Comparison of ENCODE assay signal across 1 cellular context in the genomic region with DNA sequence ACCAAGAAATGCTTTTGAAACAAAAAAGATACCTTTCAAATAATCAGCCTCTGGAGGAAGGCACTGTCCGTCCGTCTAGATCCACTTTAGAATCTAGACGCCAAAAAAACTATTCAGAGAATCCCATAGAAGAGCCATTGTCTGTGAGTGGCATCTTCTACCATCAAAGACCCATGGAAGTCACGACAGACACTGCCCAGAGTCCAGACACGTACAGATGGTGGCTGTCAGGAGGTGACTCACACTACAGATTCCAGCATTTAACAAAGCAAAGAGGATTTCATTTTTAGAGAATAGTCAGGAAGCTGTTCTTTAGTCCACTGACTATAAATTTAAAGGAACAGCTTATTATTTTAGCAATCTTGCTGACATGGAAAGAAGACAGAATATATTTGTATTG.
TF ChIP-seq lines count a peak whose summit lies in the region.

No MANE protein-coding gene starts in this region.

TF ChIP-seq in GM23338, 12 proteins besides CTCF, POLR2A, EP300 and RAD21:
- TF ChIP-seq, protein P1, sequence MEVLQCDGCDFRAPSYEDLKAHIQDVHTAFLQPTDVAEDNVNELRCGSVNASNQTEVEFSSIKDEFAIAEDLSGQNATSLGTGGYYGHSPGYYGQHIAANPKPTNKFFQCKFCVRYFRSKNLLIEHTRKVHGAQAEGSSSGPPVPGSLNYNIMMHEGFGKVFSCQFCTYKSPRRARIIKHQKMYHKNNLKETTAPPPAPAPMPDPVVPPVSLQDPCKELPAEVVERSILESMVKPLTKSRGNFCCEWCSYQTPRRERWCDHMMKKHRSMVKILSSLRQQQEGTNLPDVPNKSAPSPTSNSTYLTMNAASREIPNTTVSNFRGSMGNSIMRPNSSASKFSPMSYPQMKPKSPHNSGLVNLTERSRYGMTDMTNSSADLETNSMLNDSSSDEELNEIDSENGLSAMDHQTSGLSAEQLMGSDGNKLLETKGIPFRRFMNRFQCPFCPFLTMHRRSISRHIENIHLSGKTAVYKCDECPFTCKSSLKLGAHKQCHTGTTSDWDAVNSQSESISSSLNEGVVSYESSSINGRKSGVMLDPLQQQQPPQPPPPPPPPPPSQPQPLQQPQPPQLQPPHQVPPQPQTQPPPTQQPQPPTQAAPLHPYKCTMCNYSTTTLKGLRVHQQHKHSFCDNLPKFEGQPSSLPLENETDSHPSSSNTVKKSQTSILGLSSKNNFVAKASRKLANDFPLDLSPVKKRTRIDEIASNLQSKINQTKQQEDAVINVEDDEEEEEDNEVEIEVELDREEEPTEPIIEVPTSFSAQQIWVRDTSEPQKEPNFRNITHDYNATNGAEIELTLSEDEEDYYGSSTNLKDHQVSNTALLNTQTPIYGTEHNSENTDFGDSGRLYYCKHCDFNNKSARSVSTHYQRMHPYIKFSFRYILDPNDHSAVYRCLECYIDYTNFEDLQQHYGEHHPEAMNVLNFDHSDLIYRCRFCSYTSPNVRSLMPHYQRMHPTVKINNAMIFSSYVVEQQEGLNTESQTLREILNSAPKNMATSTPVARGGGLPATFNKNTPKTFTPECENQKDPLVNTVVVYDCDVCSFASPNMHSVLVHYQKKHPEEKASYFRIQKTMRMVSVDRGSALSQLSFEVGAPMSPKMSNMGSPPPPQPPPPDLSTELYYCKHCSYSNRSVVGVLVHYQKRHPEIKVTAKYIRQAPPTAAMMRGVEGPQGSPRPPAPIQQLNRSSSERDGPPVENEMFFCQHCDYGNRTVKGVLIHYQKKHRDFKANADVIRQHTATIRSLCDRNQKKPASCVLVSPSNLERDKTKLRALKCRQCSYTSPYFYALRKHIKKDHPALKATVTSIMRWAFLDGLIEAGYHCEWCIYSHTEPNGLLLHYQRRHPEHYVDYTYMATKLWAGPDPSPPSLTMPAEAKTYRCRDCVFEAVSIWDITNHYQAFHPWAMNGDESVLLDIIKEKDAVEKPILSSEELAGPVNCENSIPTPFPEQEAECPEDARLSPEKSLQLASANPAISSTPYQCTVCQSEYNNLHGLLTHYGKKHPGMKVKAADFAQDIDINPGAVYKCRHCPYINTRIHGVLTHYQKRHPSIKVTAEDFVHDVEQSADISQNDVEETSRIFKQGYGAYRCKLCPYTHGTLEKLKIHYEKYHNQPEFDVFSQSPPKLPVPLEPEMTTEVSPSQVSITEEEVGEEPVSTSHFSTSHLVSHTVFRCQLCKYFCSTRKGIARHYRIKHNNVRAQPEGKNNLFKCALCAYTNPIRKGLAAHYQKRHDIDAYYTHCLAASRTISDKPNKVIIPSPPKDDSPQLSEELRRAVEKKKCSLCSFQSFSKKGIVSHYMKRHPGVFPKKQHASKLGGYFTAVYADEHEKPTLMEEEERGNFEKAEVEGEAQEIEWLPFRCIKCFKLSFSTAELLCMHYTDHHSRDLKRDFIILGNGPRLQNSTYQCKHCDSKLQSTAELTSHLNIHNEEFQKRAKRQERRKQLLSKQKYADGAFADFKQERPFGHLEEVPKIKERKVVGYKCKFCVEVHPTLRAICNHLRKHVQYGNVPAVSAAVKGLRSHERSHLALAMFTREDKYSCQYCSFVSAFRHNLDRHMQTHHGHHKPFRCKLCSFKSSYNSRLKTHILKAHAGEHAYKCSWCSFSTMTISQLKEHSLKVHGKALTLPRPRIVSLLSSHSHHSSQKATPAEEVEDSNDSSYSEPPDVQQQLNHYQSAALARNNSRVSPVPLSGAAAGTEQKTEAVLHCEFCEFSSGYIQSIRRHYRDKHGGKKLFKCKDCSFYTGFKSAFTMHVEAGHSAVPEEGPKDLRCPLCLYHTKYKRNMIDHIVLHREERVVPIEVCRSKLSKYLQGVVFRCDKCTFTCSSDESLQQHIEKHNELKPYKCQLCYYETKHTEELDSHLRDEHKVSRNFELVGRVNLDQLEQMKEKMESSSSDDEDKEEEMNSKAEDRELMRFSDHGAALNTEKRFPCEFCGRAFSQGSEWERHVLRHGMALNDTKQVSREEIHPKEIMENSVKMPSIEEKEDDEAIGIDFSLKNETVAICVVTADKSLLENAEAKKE (CRISPR knock-in tag; IDR thresholded peaks at IDR 0.05), result no peak
- TF ChIP-seq CREB1 (CRISPR knock-in tag; IDR thresholded peaks at IDR 0.05; ENCODE audit: low read depth) (no peak), EZH2phosphoT487 (IDR thresholded peaks at IDR 0.05; ENCODE audit: unreplicated experiment) (no peak), ZNF114 (CRISPR knock-in tag; IDR thresholded peaks at IDR 0.05) (no peak), ZNF331 (CRISPR knock-in tag; IDR thresholded peaks at IDR 0.05; ENCODE audit: low read depth) (no peak), EZH2 (IDR thresholded peaks at IDR 0.05; ENCODE audit: low read depth, unreplicated experiment) (no peak)
- TF ChIP-seq, protein P2, sequence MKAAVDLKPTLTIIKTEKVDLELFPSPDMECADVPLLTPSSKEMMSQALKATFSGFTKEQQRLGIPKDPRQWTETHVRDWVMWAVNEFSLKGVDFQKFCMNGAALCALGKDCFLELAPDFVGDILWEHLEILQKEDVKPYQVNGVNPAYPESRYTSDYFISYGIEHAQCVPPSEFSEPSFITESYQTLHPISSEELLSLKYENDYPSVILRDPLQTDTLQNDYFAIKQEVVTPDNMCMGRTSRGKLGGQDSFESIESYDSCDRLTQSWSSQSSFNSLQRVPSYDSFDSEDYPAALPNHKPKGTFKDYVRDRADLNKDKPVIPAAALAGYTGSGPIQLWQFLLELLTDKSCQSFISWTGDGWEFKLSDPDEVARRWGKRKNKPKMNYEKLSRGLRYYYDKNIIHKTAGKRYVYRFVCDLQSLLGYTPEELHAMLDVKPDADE (IDR thresholded peaks at IDR 0.05), result no peak
- TF ChIP-seq, protein P3, sequence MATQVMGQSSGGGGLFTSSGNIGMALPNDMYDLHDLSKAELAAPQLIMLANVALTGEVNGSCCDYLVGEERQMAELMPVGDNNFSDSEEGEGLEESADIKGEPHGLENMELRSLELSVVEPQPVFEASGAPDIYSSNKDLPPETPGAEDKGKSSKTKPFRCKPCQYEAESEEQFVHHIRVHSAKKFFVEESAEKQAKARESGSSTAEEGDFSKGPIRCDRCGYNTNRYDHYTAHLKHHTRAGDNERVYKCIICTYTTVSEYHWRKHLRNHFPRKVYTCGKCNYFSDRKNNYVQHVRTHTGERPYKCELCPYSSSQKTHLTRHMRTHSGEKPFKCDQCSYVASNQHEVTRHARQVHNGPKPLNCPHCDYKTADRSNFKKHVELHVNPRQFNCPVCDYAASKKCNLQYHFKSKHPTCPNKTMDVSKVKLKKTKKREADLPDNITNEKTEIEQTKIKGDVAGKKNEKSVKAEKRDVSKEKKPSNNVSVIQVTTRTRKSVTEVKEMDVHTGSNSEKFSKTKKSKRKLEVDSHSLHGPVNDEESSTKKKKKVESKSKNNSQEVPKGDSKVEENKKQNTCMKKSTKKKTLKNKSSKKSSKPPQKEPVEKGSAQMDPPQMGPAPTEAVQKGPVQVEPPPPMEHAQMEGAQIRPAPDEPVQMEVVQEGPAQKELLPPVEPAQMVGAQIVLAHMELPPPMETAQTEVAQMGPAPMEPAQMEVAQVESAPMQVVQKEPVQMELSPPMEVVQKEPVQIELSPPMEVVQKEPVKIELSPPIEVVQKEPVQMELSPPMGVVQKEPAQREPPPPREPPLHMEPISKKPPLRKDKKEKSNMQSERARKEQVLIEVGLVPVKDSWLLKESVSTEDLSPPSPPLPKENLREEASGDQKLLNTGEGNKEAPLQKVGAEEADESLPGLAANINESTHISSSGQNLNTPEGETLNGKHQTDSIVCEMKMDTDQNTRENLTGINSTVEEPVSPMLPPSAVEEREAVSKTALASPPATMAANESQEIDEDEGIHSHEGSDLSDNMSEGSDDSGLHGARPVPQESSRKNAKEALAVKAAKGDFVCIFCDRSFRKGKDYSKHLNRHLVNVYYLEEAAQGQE (IDR thresholded peaks at IDR 0.05; ENCODE audit: unreplicated experiment), result no peak
TF ChIP-seq in GM23338: peak in this region for 0.
